35 cellular contexts compared by ENCODE assay signal in the genomic region with DNA sequence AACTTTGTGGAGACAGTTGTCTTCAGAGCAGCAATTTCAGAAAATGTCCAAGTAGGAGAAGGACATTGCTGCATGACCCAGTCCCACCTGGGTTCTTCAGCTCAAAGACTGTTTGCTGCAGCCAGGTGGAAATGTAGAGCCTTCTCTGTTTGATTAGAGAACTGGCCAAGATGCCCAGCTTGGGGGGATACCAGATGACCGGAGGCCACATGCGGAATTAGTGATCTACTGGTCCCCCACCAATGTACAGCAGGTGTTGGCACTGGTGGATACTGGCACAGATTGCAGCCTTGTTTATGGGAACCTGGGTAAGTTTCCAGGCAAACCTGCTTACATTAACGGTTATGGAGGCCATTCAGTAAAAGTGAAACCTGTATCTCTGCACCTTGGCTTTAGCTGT.
"Had no signal": no experiment of that assay in that cellular context is flagged by ENCODE, and none has a peak within 500 bp of the region (broad histone marks: within the 10 kb centered on the region; RNA-seq: fewer than 3 reads in every experiment).

No MANE protein-coding gene starts in this region.

- H3K27me3 Mint-ChIP-seq: activated naive CD4-positive, alpha-beta T cell treated with anti-CD3 and anti-CD28 coated beads, Interleukin-2, amount 10 ng/mL, durations not matched to agents 7 days and 5 days; activated naive CD4-positive, alpha-beta T cell treated with anti-CD3 and anti-CD28 coated beads, Interleukin-2, amount 50 U/mL, for 24 hours; activated naive CD8-positive, alpha-beta T cell; activated naive CD8-positive, alpha-beta T cell treated with anti-CD3 and anti-CD28 coated beads for 36 hours; activated naive CD8-positive, alpha-beta T cell treated with anti-CD3 and anti-CD28 coated beads, Interleukin-2, amount 10 ng/mL, durations not matched to agents 7 days and 5 days; activated naive CD8-positive, alpha-beta T cell treated with anti-CD3 and anti-CD28 coated beads, Interleukin-2, amount 50 U/mL, for 24 hours; activated T-cell treated with anti-CD3 and anti-CD28 coated beads, Interleukin-2, amount 50 U/mL, for 24 hours; activated T-helper 17 cell treated with anti-CD3 and anti-CD28 coated beads, Interleukin-2, amount 50 U/mL, for 72 hours; brain; central memory CD8-positive, alpha-beta T cell had no signal

- H3K4me3 Mint-ChIP-seq: activated naive CD4-positive, alpha-beta T cell treated with anti-CD3 and anti-CD28 coated beads for 36 hours; activated naive CD4-positive, alpha-beta T cell treated with anti-CD3 and anti-CD28 coated beads, Interleukin-2, amount 10 ng/mL, durations not matched to agents 7 days and 5 days; activated naive CD4-positive, alpha-beta T cell treated with anti-CD3 and anti-CD28 coated beads, Interleukin-2, amount 50 U/mL, for 24 hours; activated naive CD8-positive, alpha-beta T cell; activated naive CD8-positive, alpha-beta T cell treated with anti-CD3 and anti-CD28 coated beads for 36 hours; activated naive CD8-positive, alpha-beta T cell treated with anti-CD3 and anti-CD28 coated beads, Interleukin-2, amount 10 ng/mL, durations not matched to agents 7 days and 5 days; activated naive CD8-positive, alpha-beta T cell treated with anti-CD3 and anti-CD28 coated beads, Interleukin-2, amount 50 U/mL, for 24 hours; activated T-cell treated with anti-CD3 and anti-CD28 coated beads, Interleukin-2, amount 50 U/mL, for 24 hours; activated T-cell treated with anti-CD3 and anti-CD28 coated beads, Interleukin-2, amount 50 U/mL, for 4 hours; activated T-cell treated with anti-CD3 and anti-CD28 coated beads, Interleukin-2, amount 50 U/mL, for 72 hours; activated T-helper 1 cell treated with anti-CD3 and anti-CD28 coated beads, Interleukin-12 subunit alpha, Interleukin-12 subunit beta, Interleukin-2, Interleukin-4 antibody, amounts not matched to agents 30 ng/mL and 10 ng/mL and 1 ng/mL, durations not matched to agents 14 hours and 24 hours and 36 hours; activated T-helper 17 cell treated with anti-CD3 and anti-CD28 coated beads, Interleukin-2, amount 50 U/mL, for 72 hours; brain; central memory CD8-positive, alpha-beta T cell had no signal

- DNase-seq: activated effector memory CD4-positive, alpha-beta T cell treated with anti-CD3 and anti-CD28 coated beads, Interleukin-2, amount 50 U/mL, for 16 hours; activated effector memory CD4-positive, alpha-beta T cell treated with Interleukin-2 at 50 U/mL for 16 hours; activated gamma-delta T cell; activated gamma-delta T cell treated with Interleukin-2 at 50 U/mL for 16 hours; activated naive CD4-positive, alpha-beta T cell; activated naive CD4-positive, alpha-beta T cell treated with anti-CD3 and anti-CD28 coated beads for 36 hours; activated naive CD4-positive, alpha-beta T cell treated with anti-CD3 and anti-CD28 coated beads, Interleukin-2, amount 10 ng/mL, durations not matched to agents 7 days and 5 days; activated naive CD4-positive, alpha-beta T cell treated with anti-CD3 and anti-CD28 coated beads, Interleukin-2, amount 50 U/mL, for 16 hours; activated naive CD4-positive, alpha-beta T cell treated with Interleukin-2 at 50 U/mL for 16 hours; activated naive CD8-positive, alpha-beta T cell treated with anti-CD3 and anti-CD28 coated beads for 36 hours; activated naive CD8-positive, alpha-beta T cell treated with anti-CD3 and anti-CD28 coated beads, Interleukin-2, amount 10 ng/mL, durations not matched to agents 7 days and 5 days; activated naive CD8-positive, alpha-beta T cell treated with anti-CD3 and anti-CD28 coated beads, Interleukin-2, amount 50 U/mL, for 24 hours; activated T-cell treated with anti-CD3 and anti-CD28 coated beads, Interleukin-2, amount 50 U/mL, for 1 hour; activated T-cell treated with anti-CD3 and anti-CD28 coated beads, Interleukin-2, amount 50 U/mL, for 24 hours; activated T-cell treated with anti-CD3 and anti-CD28 coated beads, Interleukin-2, amount 50 U/mL, for 4 hours; activated T-cell treated with anti-CD3 and anti-CD28 coated beads, Interleukin-2, amount 50 U/mL, for 48 hours; activated T-cell treated with anti-CD3 and anti-CD28 coated beads, Interleukin-2, amount 50 U/mL, for 72 hours; adrenal gland; amniotic stem cell; amygdala; anterior cingulate cortex; aorta; body of pancreas; brain microvascular endothelial cell; caudate nucleus; central memory CD4-positive, alpha-beta T cell; cerebellar nuclear complex had no signal

- H3K36me3 Mint-ChIP-seq: activated naive CD4-positive, alpha-beta T cell treated with anti-CD3 and anti-CD28 coated beads, Interleukin-2, amount 10 ng/mL, durations not matched to agents 7 days and 5 days; activated naive CD4-positive, alpha-beta T cell treated with anti-CD3 and anti-CD28 coated beads, Interleukin-2, amount 50 U/mL, for 24 hours; activated naive CD4-positive, alpha-beta T cell treated with anti-CD3 and anti-CD28 coated beads, Interleukin-2, amount 50 U/mL, for 72 hours; activated naive CD8-positive, alpha-beta T cell; activated naive CD8-positive, alpha-beta T cell treated with anti-CD3 and anti-CD28 coated beads for 36 hours; activated naive CD8-positive, alpha-beta T cell treated with anti-CD3 and anti-CD28 coated beads, Interleukin-2, amount 10 ng/mL, durations not matched to agents 7 days and 5 days; brain had no signal

- H3K9me3 Mint-ChIP-seq: activated naive CD4-positive, alpha-beta T cell treated with anti-CD3 and anti-CD28 coated beads for 36 hours; activated naive CD4-positive, alpha-beta T cell treated with anti-CD3 and anti-CD28 coated beads, Interleukin-2, amount 50 U/mL, for 24 hours; activated naive CD4-positive, alpha-beta T cell treated with anti-CD3 and anti-CD28 coated beads, Interleukin-2, amount 50 U/mL, for 72 hours; activated naive CD8-positive, alpha-beta T cell treated with anti-CD3 and anti-CD28 coated beads for 36 hours; activated naive CD8-positive, alpha-beta T cell treated with anti-CD3 and anti-CD28 coated beads, Interleukin-2, amount 10 ng/mL, durations not matched to agents 7 days and 5 days; activated naive CD8-positive, alpha-beta T cell treated with anti-CD3 and anti-CD28 coated beads, Interleukin-2, amount 50 U/mL, for 24 hours; activated T-cell treated with anti-CD3 and anti-CD28 coated beads, Interleukin-2, amount 50 U/mL, for 4 hours; activated T-cell treated with anti-CD3 and anti-CD28 coated beads, Interleukin-2, amount 50 U/mL, for 72 hours; activated T-helper 17 cell treated with anti-CD3 and anti-CD28 coated beads, Interleukin-2, amount 50 U/mL, for 72 hours; brain had no signal

- H3K27ac Mint-ChIP-seq: activated naive CD4-positive, alpha-beta T cell treated with anti-CD3 and anti-CD28 coated beads for 36 hours; activated naive CD4-positive, alpha-beta T cell treated with anti-CD3 and anti-CD28 coated beads, Interleukin-2, amount 10 ng/mL, durations not matched to agents 7 days and 5 days; activated naive CD4-positive, alpha-beta T cell treated with anti-CD3 and anti-CD28 coated beads, Interleukin-2, amount 50 U/mL, for 24 hours; activated naive CD4-positive, alpha-beta T cell treated with anti-CD3 and anti-CD28 coated beads, Interleukin-2, amount 50 U/mL, for 72 hours; activated naive CD8-positive, alpha-beta T cell; activated naive CD8-positive, alpha-beta T cell treated with anti-CD3 and anti-CD28 coated beads for 36 hours; activated naive CD8-positive, alpha-beta T cell treated with anti-CD3 and anti-CD28 coated beads, Interleukin-2, amount 10 ng/mL, durations not matched to agents 7 days and 5 days; activated naive CD8-positive, alpha-beta T cell treated with anti-CD3 and anti-CD28 coated beads, Interleukin-2, amount 50 U/mL, for 24 hours; activated T-cell treated with anti-CD3 and anti-CD28 coated beads, Interleukin-2, amount 50 U/mL, for 24 hours; activated T-cell treated with anti-CD3 and anti-CD28 coated beads, Interleukin-2, amount 50 U/mL, for 72 hours; activated T-helper 1 cell treated with anti-CD3 and anti-CD28 coated beads, Interleukin-12 subunit alpha, Interleukin-12 subunit beta, Interleukin-2, Interleukin-4 antibody, amounts not matched to agents 30 ng/mL and 10 ng/mL and 1 ng/mL, durations not matched to agents 14 hours and 24 hours and 36 hours; activated T-helper 17 cell treated with anti-CD3 and anti-CD28 coated beads, Interleukin-2, amount 50 U/mL, for 72 hours; activated T-helper 2 cell treated with anti-CD3 and anti-CD28 coated beads, Interferon-gamma antibody, Interleukin-2, Interleukin-4, amounts not matched to agents 10 μg/mL and 5 μg/mL and 100 μg/mL, durations not matched to agents 14 hours and 24 hours and 36 hours; brain had no signal

- H3K4me1 Mint-ChIP-seq: activated naive CD4-positive, alpha-beta T cell treated with anti-CD3 and anti-CD28 coated beads, Interleukin-2, amount 10 ng/mL, durations not matched to agents 7 days and 5 days; activated naive CD4-positive, alpha-beta T cell treated with anti-CD3 and anti-CD28 coated beads, Interleukin-2, amount 50 U/mL, for 24 hours; activated naive CD8-positive, alpha-beta T cell treated with anti-CD3 and anti-CD28 coated beads for 36 hours; activated naive CD8-positive, alpha-beta T cell treated with anti-CD3 and anti-CD28 coated beads, Interleukin-2, amount 10 ng/mL, durations not matched to agents 7 days and 5 days; activated naive CD8-positive, alpha-beta T cell treated with anti-CD3 and anti-CD28 coated beads, Interleukin-2, amount 50 U/mL, for 24 hours; activated T-helper 17 cell treated with anti-CD3 and anti-CD28 coated beads, Interleukin-2, amount 50 U/mL, for 72 hours; brain; central memory CD8-positive, alpha-beta T cell had no signal
